8 cellular contexts compared by ENCODE assay signal in genomic region chr14:58298880-58299664, GRCh38. TPM values are rescaled to one million over a fixed set of nuclear protein-coding genes. Genes with fewer than 3 reads are reported as not detected.
A peak's percentile ranks its signal among the peaks of the same experiment; 100 is the strongest.
DNase-seq lines count a peak whose midpoint lies in the region; ATAC-seq and TF ChIP-seq lines count a peak whose summit lies in the region.

No MANE protein-coding gene starts in this region.

- H3K4me2 ChIP-seq in smooth muscle cell, result peak overlapping the region; percentile 91

- peaks cover 35% of the 10 kb centered on the region for H4K20me1 ChIP-seq in smooth muscle cell (ENCODE audit: low read depth)

- under 1% methylated on average over 64 of the region's 84 CpGs for WGBS in smooth muscle cell (ENCODE audit: low lambda C conversion rate)

- DNase-seq in T-helper 9 cell (peak; percentile 28), breast epithelium (ENCODE audit: low spot score in 2 of 2) (peak in 1 of 2 donors; percentile 42), inferior parietal cortex (ENCODE audit: extremely low spot score) (peak; percentile 17), smooth muscle cell (lab: John Stamatoyannopoulos, UW; ENCODE audit: unreplicated experiment) (no peak), kidney glomerular epithelial cell (lab: John Stamatoyannopoulos, UW) (no peak), AML-193 (lab: John Stamatoyannopoulos, UW) (no peak)

- peak overlapping the region; percentile 77 for H2AFZ ChIP-seq in smooth muscle cell (ENCODE audit: low read depth)

- H3K27me3 ChIP-seq in breast epithelium (no peaks in the 10 kb centered on the region), smooth muscle cell (ENCODE audit: low read depth) (no peaks in the 10 kb centered on the region)

- H3K27ac ChIP-seq in breast epithelium (peak overlapping the region; percentile 98), smooth muscle cell (ENCODE audit: low read depth) (peak overlapping the region; percentile 41)

- H3K79me2 ChIP-seq in smooth muscle cell (ENCODE audit: low read depth), result peaks cover 79% of the 10 kb centered on the region

- TF ChIP-seq POLR2A in breast epithelium (IDR thresholded peaks at IDR 0.05), result no peak

- peak overlapping the region; percentile 76 for H3K9ac ChIP-seq in smooth muscle cell (ENCODE audit: low read depth)

- intact Hi-C loops in breast epithelium (cut with DNase I; ENCODE audit: low total_unique reads), result no loop called here

- no peaks in the 10 kb centered on the region for H3F3A ChIP-seq in smooth muscle cell (ENCODE audit: low read depth)

- H3K9me3 ChIP-seq in breast epithelium, result no peaks in the 10 kb centered on the region
- no peaks in the 10 kb centered on the region for H3K9me3 ChIP-seq in smooth muscle cell (replicated peaks; ENCODE audit: low read depth)

- H3K4me1 ChIP-seq in breast epithelium, result peaks cover 0 to 19% of the 10 kb centered on the region in 2 donors
- peaks cover 9% of the 10 kb centered on the region for H3K4me1 ChIP-seq in smooth muscle cell (ENCODE audit: low read depth)

- TF ChIP-seq CTCF in GM12875 (IDR thresholded peaks at IDR 0.05; ENCODE audit: borderline replicate concordance, insufficient read depth, low read depth, low read length) (no peak), breast epithelium (IDR thresholded peaks at IDR 0.05) (no peak), smooth muscle cell (IDR thresholded peaks at IDR 0.05; ENCODE audit: borderline replicate concordance, insufficient read depth, poor library complexity, severe bottlenecking) (no peak)

- H3K36me3 ChIP-seq in breast epithelium (no peaks in the 10 kb centered on the region), smooth muscle cell (ENCODE audit: low read depth) (peaks cover 2% of the 10 kb centered on the region)

- H3K4me3 ChIP-seq in GM12875 (ENCODE audit: low read depth, low read length) (peak overlapping the region; percentile 99), breast epithelium (peak overlapping the region; percentile 98 to 99 (median 98)), smooth muscle cell (peak overlapping the region; percentile 98)

- peak; percentile 12 for ATAC-seq in HG03045 (IDR thresholded peaks at IDR 0.05; ENCODE audit: unreplicated experiment)

RNA-seq across cellular contexts. Expression of gene ARID4A, which starts 0.7 kb away (rescaled TPM):
- 10 to 100 TPM; 24.6 to 33.1 (median 28.0) TPM for total RNA-seq in breast epithelium
- total RNA-seq in smooth muscle cell, result 14.1 and 14.6 TPM in 2 replicates
- 18.4 and 24.9 TPM in 2 replicates for polyA plus RNA-seq in smooth muscle cell

RNA-seq across cellular contexts. Expression of gene PSMA3, which starts 54.4 kb away (rescaled TPM):
- 100 to 1,000 TPM in 1 of 3 donors, 10 to 100 TPM in 2; 76.2 to 113 (median 88.1) TPM for total RNA-seq in breast epithelium
- total RNA-seq in smooth muscle cell, result 133 and 139 TPM in 2 replicates
- polyA plus RNA-seq in smooth muscle cell, result 181 and 189 TPM in 2 replicates

Comparison
In these comparisons a context has a peak if more than half of its experiments do, and no peak if none do; other contexts are left out.
1. DNase-seq: peak in T-helper 9 cell (single experiment) and inferior parietal cortex (single experiment); none in smooth muscle cell (single experiment), kidney glomerular epithelial cell (single experiment) and AML-193 (0 of 2).
2. Peak in every context shown above with its lines, with median percentiles within 50 percentile points of each other: H3K4me3 ChIP-seq.